9 cellular contexts compared by ENCODE assay signal in genomic region chr17:3886776-3887175, GRCh38. TPM values are rescaled to one million over a fixed set of nuclear protein-coding genes. Genes with fewer than 3 reads are reported as not detected.
DNase-seq lines count a peak whose midpoint lies in the region; ATAC-seq lines count a peak whose summit lies in the region.
"Had no signal": no experiment of that assay in that cellular context is flagged by ENCODE, and none has a peak within 500 bp of the region (broad histone marks: within the 10 kb centered on the region; RNA-seq: fewer than 3 reads in every experiment).

No MANE protein-coding gene starts in this region.

- intact Hi-C loops in activated CD4-positive, alpha-beta T cell treated with anti-CD3 and anti-CD28 coated beads, Interleukin-2, amount 10 ng/mL, durations not matched to agents 24 days and 14 days (cut with micrococcal nuclease) = no loop called here

- H3K9me3 Mint-ChIP-seq in activated CD4-positive, alpha-beta T cell treated with anti-CD3 and anti-CD28 coated beads, Interleukin-2, amount 10 ng/mL, durations not matched to agents 24 days and 14 days = no peaks in the 10 kb centered on the region
- no peaks in the 10 kb centered on the region for H3K9me3 Mint-ChIP-seq in activated CD8-positive, alpha-beta T cell treated with anti-CD3 and anti-CD28 coated beads, Interleukin-2, amount 10 ng/mL, durations not matched to agents 7 days and 5 days (ENCODE audit: insufficient read depth)

- peaks cover 6% of the 10 kb centered on the region for H3K27me3 Mint-ChIP-seq in activated CD4-positive, alpha-beta T cell treated with anti-CD3 and anti-CD28 coated beads, Interleukin-2, amount 10 ng/mL, durations not matched to agents 24 days and 14 days
- H3K27me3 Mint-ChIP-seq in activated CD8-positive, alpha-beta T cell treated with anti-CD3 and anti-CD28 coated beads, Interleukin-2, amount 10 ng/mL, durations not matched to agents 7 days and 5 days (ENCODE audit: low read depth) = peaks cover 2% of the 10 kb centered on the region

- POLR2A ChIA-PET in activated CD8-positive, alpha-beta T cell treated with anti-CD3 and anti-CD28 coated beads, Interleukin-2, amount 10 ng/mL, durations not matched to agents 7 days and 5 days (lab: Charles Lee) = no interaction called here

- no peaks in the 10 kb centered on the region for H3K27me3 ChIP-seq in layer of hippocampus (ENCODE audit: control insufficient read depth, insufficient read depth, low read length)

- peak overlapping the region; percentile 76 for H3K27ac Mint-ChIP-seq in activated CD4-positive, alpha-beta T cell treated with anti-CD3 and anti-CD28 coated beads, Interleukin-2, amount 10 ng/mL, durations not matched to agents 24 days and 14 days
- peak overlapping the region; percentile 89 for H3K27ac Mint-ChIP-seq in activated CD8-positive, alpha-beta T cell treated with anti-CD3 and anti-CD28 coated beads, Interleukin-2, amount 10 ng/mL, durations not matched to agents 7 days and 5 days

- peak; percentile 56 for ATAC-seq in activated CD8-positive, alpha-beta T cell treated with anti-CD3 and anti-CD28 coated beads, Interleukin-2, amount 10 ng/mL, durations not matched to agents 7 days and 5 days
- ATAC-seq in GM21528 (IDR thresholded peaks at IDR 0.05; ENCODE audit: low FRiP score, unreplicated experiment) (no peak), HG03159 (IDR thresholded peaks at IDR 0.05; ENCODE audit: unreplicated experiment) (no peak)

- peaks cover 2% of the 10 kb centered on the region for H3K36me3 Mint-ChIP-seq in activated CD4-positive, alpha-beta T cell treated with anti-CD3 and anti-CD28 coated beads, Interleukin-2, amount 10 ng/mL, durations not matched to agents 24 days and 14 days (ENCODE audit: low read depth)
- peaks cover 2% of the 10 kb centered on the region for H3K36me3 Mint-ChIP-seq in activated CD8-positive, alpha-beta T cell treated with anti-CD3 and anti-CD28 coated beads, Interleukin-2, amount 10 ng/mL, durations not matched to agents 7 days and 5 days (ENCODE audit: low read depth)

- CTCF ChIA-PET in activated CD8-positive, alpha-beta T cell treated with anti-CD3 and anti-CD28 coated beads, Interleukin-2, amount 10 ng/mL, durations not matched to agents 7 days and 5 days (lab: Charles Lee) = no interaction called here

- H3K4me3 Mint-ChIP-seq in activated CD4-positive, alpha-beta T cell treated with anti-CD3 and anti-CD28 coated beads, Interleukin-2, amount 10 ng/mL, durations not matched to agents 24 days and 14 days = peak overlapping the region; percentile 53
- H3K4me3 Mint-ChIP-seq in activated CD8-positive, alpha-beta T cell treated with anti-CD3 and anti-CD28 coated beads, Interleukin-2, amount 10 ng/mL, durations not matched to agents 7 days and 5 days = peak overlapping the region; percentile 53

- peak; percentile 67 for DNase-seq in activated CD4-positive, alpha-beta T cell treated with anti-CD3 and anti-CD28 coated beads, Interleukin-2, amount 10 ng/mL, durations not matched to agents 24 days and 14 days
- no peak for DNase-seq in activated CD4-positive, alpha-beta T cell treated with anti-CD3 and anti-CD28 coated beads for 48 hours
- DNase-seq in activated CD8-positive, alpha-beta T cell treated with anti-CD3 and anti-CD28 coated beads, Interleukin-2, amount 10 ng/mL, durations not matched to agents 7 days and 5 days = peak; percentile 44
- peak in 17 of 49 donors; percentile 8 to 51 (median 29) for DNase-seq in substantia nigra (lab: John Stamatoyannopoulos, UW)
- no peak for DNase-seq in activated CD8-positive, alpha-beta memory T cell treated with anti-CD3 and anti-CD28 coated beads, Interleukin-2, amount 50 U/mL, for 48 hours
- DNase-seq: Karpas-422 had no signal

- H3K4me1 Mint-ChIP-seq in activated CD4-positive, alpha-beta T cell treated with anti-CD3 and anti-CD28 coated beads, Interleukin-2, amount 10 ng/mL, durations not matched to agents 24 days and 14 days = peaks cover 27% of the 10 kb centered on the region
- peaks cover 39% of the 10 kb centered on the region for H3K4me1 Mint-ChIP-seq in activated CD8-positive, alpha-beta T cell treated with anti-CD3 and anti-CD28 coated beads, Interleukin-2, amount 10 ng/mL, durations not matched to agents 7 days and 5 days (ENCODE audit: low read depth)

- H3K27ac ChIP-seq in layer of hippocampus (ENCODE audit: low read depth, low read length) = peak overlapping the region; percentile 77
- peak overlapping the region; percentile 76 for H3K27ac ChIP-seq in substantia nigra (ENCODE audit: low read depth, low read length, poor library complexity, severe bottlenecking)

RNA-seq across cellular contexts. Expression of gene CAMKK1, which starts 6.1 kb away (rescaled TPM):
- 8.6 and 9.2 TPM in 2 replicates for total RNA-seq in activated CD4-positive, alpha-beta T cell treated with anti-CD3 and anti-CD28 coated beads, Interleukin-2, amount 10 ng/mL, durations not matched to agents 24 days and 14 days
- total RNA-seq in activated CD8-positive, alpha-beta T cell treated with anti-CD3 and anti-CD28 coated beads, Interleukin-2, amount 10 ng/mL, durations not matched to agents 7 days and 5 days = 1 to 10 TPM; 3.3 to 4.0 TPM

RNA-seq across cellular contexts. Expression of gene P2RX1, which starts 29.5 kb away (rescaled TPM):
- 0.47 and 0.78 TPM in 2 replicates for total RNA-seq in activated CD4-positive, alpha-beta T cell treated with anti-CD3 and anti-CD28 coated beads, Interleukin-2, amount 10 ng/mL, durations not matched to agents 24 days and 14 days
- total RNA-seq in activated CD8-positive, alpha-beta T cell treated with anti-CD3 and anti-CD28 coated beads, Interleukin-2, amount 10 ng/mL, durations not matched to agents 7 days and 5 days = 1 to 10 TPM; 1.1 TPM

RNA-seq across cellular contexts. Expression of gene NCBP3, which starts 40.7 kb away (rescaled TPM):
- total RNA-seq in activated CD4-positive, alpha-beta T cell treated with anti-CD3 and anti-CD28 coated beads, Interleukin-2, amount 10 ng/mL, durations not matched to agents 24 days and 14 days = 45.9 and 52.1 TPM in 2 replicates
- total RNA-seq in activated CD8-positive, alpha-beta T cell treated with anti-CD3 and anti-CD28 coated beads, Interleukin-2, amount 10 ng/mL, durations not matched to agents 7 days and 5 days = 10 to 100 TPM; 39.1 to 42.6 TPM

Comparison
In these comparisons a context has a peak if more than half of its experiments do, and no peak if none do; other contexts are left out.
1. DNase-seq: peak in activated CD4-positive, alpha-beta T cell treated with anti-CD3 and anti-CD28 coated beads, Interleukin-2, amount 10 ng/mL, durations not matched to agents 24 days and 14 days (single experiment) and activated CD8-positive, alpha-beta T cell treated with anti-CD3 and anti-CD28 coated beads, Interleukin-2, amount 10 ng/mL, durations not matched to agents 7 days and 5 days (single experiment); none in activated CD4-positive, alpha-beta T cell treated with anti-CD3 and anti-CD28 coated beads for 48 hours (single experiment) and activated CD8-positive, alpha-beta memory T cell treated with anti-CD3 and anti-CD28 coated beads, Interleukin-2, amount 50 U/mL, for 48 hours (single experiment).